Comparison of ENCODE assay signal across 1 cellular context in genomic region chr12:56130876-56131275, GRCh38.
TF ChIP-seq lines count a peak whose summit lies in the region.

No MANE protein-coding gene starts in this region.

TF ChIP-seq in GM23338, 12 proteins besides CTCF, POLR2A, EP300 and RAD21:
- TF ChIP-seq ZNF462 (CRISPR knock-in tag; IDR thresholded peaks at IDR 0.05), result no peak
